In the genomic region with DNA sequence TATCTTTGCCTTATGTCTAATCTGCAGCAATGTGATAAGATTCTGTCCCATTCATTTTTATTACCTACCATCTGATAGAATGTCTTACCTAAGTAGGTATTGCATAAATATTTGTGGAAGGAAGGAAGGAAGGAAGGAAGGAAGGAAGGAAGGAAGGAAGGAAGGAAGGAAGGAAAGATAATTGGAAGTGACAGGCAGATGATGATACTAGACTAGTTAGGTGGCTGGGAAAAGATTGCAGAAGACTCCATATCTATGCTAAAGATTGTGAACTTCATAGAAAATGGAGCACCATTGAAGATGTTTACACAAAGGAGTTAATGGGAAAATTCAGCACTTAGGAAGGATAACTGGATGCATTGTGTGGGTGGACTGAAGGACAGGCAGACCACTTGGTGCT, we compare ENCODE assay signal across 9 cellular contexts.
"Had no signal": no experiment of that assay in that cellular context is flagged by ENCODE, and none has a peak within 500 bp of the region (broad histone marks: within the 10 kb centered on the region; RNA-seq: fewer than 3 reads in every experiment).

No MANE protein-coding gene starts in this region.

- H3K27ac ChIP-seq: GM23248, HL-60 had no signal

- H2AFZ ChIP-seq: GM23248 had no signal

- H3K9ac ChIP-seq: GM23248 had no signal

- ATAC-seq: HCT116, HepG2, K562 had no signal

- H3K36me3 ChIP-seq: HAP-1 had no signal

- H3K4me1 ChIP-seq: HAP-1 had no signal

- DNase-seq: GM23248, GOT3, H7, HFFc6 had no signal

- H3K9me3 ChIP-seq: HAP-1 had no signal

- H3K4me3 ChIP-seq: GM23248, HAP-1, K562 had no signal
